ENCODE assay signal across 1 cellular context in the genomic region with DNA sequence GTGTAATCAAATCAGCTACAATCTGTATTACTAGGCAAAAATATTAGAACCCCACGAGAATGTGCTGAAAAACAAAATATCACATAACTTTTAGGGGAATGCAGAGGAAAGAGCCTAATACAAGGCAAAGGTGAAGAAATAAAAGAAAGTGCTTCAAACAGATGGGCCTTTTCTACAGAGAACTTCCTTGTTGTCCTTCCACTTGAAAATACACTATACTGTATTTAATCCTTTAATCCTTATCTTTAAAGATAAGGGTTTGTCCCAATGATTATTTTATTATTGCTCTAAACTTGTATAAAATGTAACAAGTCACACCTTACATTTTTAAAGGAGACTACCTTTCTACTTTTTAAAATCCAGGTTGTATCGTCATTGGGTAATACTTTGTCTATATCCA.
TF ChIP-seq lines count a peak whose summit lies in the region.

No MANE protein-coding gene starts in this region.

TF ChIP-seq in IMR-90, 13 proteins besides CTCF, POLR2A, EP300 and RAD21:
- TF ChIP-seq BHLHE40 (IDR thresholded peaks at IDR 0.05; ENCODE audit: low read depth, low read length) (no peak), MAZ (IDR thresholded peaks at IDR 0.05; ENCODE audit: borderline replicate concordance, low read depth, low read length) (no peak), FOS (IDR thresholded peaks at IDR 0.05; ENCODE audit: low read depth, low read length) (no peak), RFX5 (IDR thresholded peaks at IDR 0.05; ENCODE audit: low read depth, low read length) (no peak), NFE2L2 (IDR thresholded peaks at IDR 0.05; ENCODE audit: low read depth, low read length) (no peak), CHD1 (IDR thresholded peaks at IDR 0.05; ENCODE audit: low read depth, low read length) (no peak), MAFK (IDR thresholded peaks at IDR 0.05; ENCODE audit: low read depth, low read length) (no peak)
- TF ChIP-seq, protein P1, sequence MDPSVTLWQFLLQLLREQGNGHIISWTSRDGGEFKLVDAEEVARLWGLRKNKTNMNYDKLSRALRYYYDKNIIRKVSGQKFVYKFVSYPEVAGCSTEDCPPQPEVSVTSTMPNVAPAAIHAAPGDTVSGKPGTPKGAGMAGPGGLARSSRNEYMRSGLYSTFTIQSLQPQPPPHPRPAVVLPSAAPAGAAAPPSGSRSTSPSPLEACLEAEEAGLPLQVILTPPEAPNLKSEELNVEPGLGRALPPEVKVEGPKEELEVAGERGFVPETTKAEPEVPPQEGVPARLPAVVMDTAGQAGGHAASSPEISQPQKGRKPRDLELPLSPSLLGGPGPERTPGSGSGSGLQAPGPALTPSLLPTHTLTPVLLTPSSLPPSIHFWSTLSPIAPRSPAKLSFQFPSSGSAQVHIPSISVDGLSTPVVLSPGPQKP (IDR thresholded peaks at IDR 0.05; ENCODE audit: borderline replicate concordance, low read depth, low read length) = no peak
- TF ChIP-seq, protein P2, sequence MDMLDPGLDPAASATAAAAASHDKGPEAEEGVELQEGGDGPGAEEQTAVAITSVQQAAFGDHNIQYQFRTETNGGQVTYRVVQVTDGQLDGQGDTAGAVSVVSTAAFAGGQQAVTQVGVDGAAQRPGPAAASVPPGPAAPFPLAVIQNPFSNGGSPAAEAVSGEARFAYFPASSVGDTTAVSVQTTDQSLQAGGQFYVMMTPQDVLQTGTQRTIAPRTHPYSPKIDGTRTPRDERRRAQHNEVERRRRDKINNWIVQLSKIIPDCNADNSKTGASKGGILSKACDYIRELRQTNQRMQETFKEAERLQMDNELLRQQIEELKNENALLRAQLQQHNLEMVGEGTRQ (IDR thresholded peaks at IDR 0.05; ENCODE audit: low read depth, low read length) = no peak
